ENCODE assay signal across 10 cellular contexts in genomic region chr5:66742083-66742895, GRCh38.
DNase-seq lines count a peak whose midpoint lies in the region; ATAC-seq and TF ChIP-seq lines count a peak whose summit lies in the region.
"Had no signal": no experiment of that assay in that cellular context is flagged by ENCODE, and none has a peak within 500 bp of the region (broad histone marks: within the 10 kb centered on the region; RNA-seq: fewer than 3 reads in every experiment).

No MANE protein-coding gene starts in this region.

- peaks cover 14% of the 10 kb centered on the region for H3K4me1 Mint-ChIP-seq in activated CD4-positive, alpha-beta T cell treated with anti-CD3 and anti-CD28 coated beads for 36 hours
- peaks cover 0 to 9% (median 2%) of the 10 kb centered on the region in 3 donors for H3K4me1 Mint-ChIP-seq in T-cell

- intact Hi-C loops in activated CD4-positive, alpha-beta T cell treated with anti-CD3 and anti-CD28 coated beads for 36 hours (cut with DNase I, micrococcal nuclease) = no loop called here
- intact Hi-C loops in left cardiac atrium (cut with DNase I) = loop anchor here in 1 of 2 donors (5.0 kb wide), 1 partner anchor 145 kb away; the partner anchor contains the start of gene MAST4

- H3K4me3 Mint-ChIP-seq in activated CD4-positive, alpha-beta T cell treated with anti-CD3 and anti-CD28 coated beads for 36 hours = no peak overlapping the region
- no peak overlapping the region for H3K4me3 Mint-ChIP-seq in T-cell

- CTCF ChIA-PET in activated CD4-positive, alpha-beta T cell treated with anti-CD3 and anti-CD28 coated beads for 36 hours (lab: Charles Lee) = interaction anchor here (1.1 to 2.3 kb wide), 3 partner anchors 35 to 436 kb away, joined by 3 to 7 read pairs (median 3); no protein-coding TSS in a partner anchor
- CTCF ChIA-PET in T-cell (lab: Charles Lee) = no interaction called here

- no peaks in the 10 kb centered on the region for H3K36me3 Mint-ChIP-seq in activated CD4-positive, alpha-beta T cell treated with anti-CD3 and anti-CD28 coated beads for 36 hours (ENCODE audit: low read depth)
- no peaks in the 10 kb centered on the region for H3K36me3 Mint-ChIP-seq in T-cell
- H3K36me3 Mint-ChIP-seq: activated naive CD4-positive, alpha-beta T cell treated with anti-CD3 and anti-CD28 coated beads, Interleukin-2, amount 50 U/mL, for 72 hours had no signal

- no peak overlapping the region for H3K27ac Mint-ChIP-seq in activated CD4-positive, alpha-beta T cell treated with anti-CD3 and anti-CD28 coated beads for 36 hours
- H3K27ac Mint-ChIP-seq in T-cell = no peak overlapping the region
- H3K27ac Mint-ChIP-seq: activated naive CD4-positive, alpha-beta T cell treated with anti-CD3 and anti-CD28 coated beads, Interleukin-2, amount 50 U/mL, for 72 hours had no signal

- POLR2A ChIA-PET in activated CD4-positive, alpha-beta T cell treated with anti-CD3 and anti-CD28 coated beads for 36 hours (lab: Charles Lee) = no interaction called here
- POLR2A ChIA-PET in T-cell (lab: Charles Lee) = no interaction called here

- DNase-seq in activated CD4-positive, alpha-beta T cell treated with anti-CD3 and anti-CD28 coated beads for 36 hours = peak; percentile 33
- DNase-seq in activated CD4-positive, alpha-beta T cell treated with anti-CD3 and anti-CD28 coated beads for 1 hour = no peak
- DNase-seq in left cardiac atrium (peak; percentile 48), NCI-H2029 (lab: John Stamatoyannopoulos, UW) (no peak), foreskin melanocyte (no peak), T-cell (no peak)

- H3K27me3 Mint-ChIP-seq in activated CD4-positive, alpha-beta T cell treated with anti-CD3 and anti-CD28 coated beads for 36 hours = peaks cover 12% of the 10 kb centered on the region
- peaks cover 10 to 29% of the 10 kb centered on the region in 2 donors for H3K27me3 Mint-ChIP-seq in T-cell

- ATAC-seq in activated CD4-positive, alpha-beta T cell treated with anti-CD3 and anti-CD28 coated beads for 36 hours = no peak
- ATAC-seq in SK-N-SH treated with all-trans-retinoic acid at 6 μM for 48 hours (peak; percentile 60), left cardiac atrium (peak; percentile 39 to 64), T-cell (replicated peaks in 1 of 4) (no peak)
- ATAC-seq: activated naive CD4-positive, alpha-beta T cell treated with anti-CD3 and anti-CD28 coated beads, Interleukin-2, amount 50 U/mL, for 72 hours had no signal

- H3K9me3 Mint-ChIP-seq in activated CD4-positive, alpha-beta T cell treated with anti-CD3 and anti-CD28 coated beads for 36 hours (ENCODE audit: low read depth) = no peaks in the 10 kb centered on the region
- H3K9me3 Mint-ChIP-seq in T-cell = no peaks in the 10 kb centered on the region
- H3K9me3 Mint-ChIP-seq: activated naive CD4-positive, alpha-beta T cell treated with anti-CD3 and anti-CD28 coated beads, Interleukin-2, amount 50 U/mL, for 72 hours had no signal

- H3K27ac ChIP-seq in temporal lobe (ENCODE audit: low read depth, low read length) = peak overlapping the region; percentile 17
- H3K27ac ChIP-seq: SJCRH30 had no signal

TF ChIP-seq in SK-N-SH treated with all-trans-retinoic acid at 6 μM for 48 hours, 23 proteins besides CTCF, POLR2A, EP300 and RAD21:
- TF ChIP-seq ESRRG (CRISPR knock-in tag; IDR thresholded peaks at IDR 0.05) (no peak), RARB (CRISPR knock-in tag; IDR thresholded peaks at IDR 0.05) (no peak), CSRNP3 (CRISPR knock-in tag; IDR thresholded peaks at IDR 0.05) (no peak), ISL1 (CRISPR knock-in tag; IDR thresholded peaks at IDR 0.05) (no peak), CREB5 (CRISPR knock-in tag; IDR thresholded peaks at IDR 0.05; ENCODE audit: low read depth) (no peak), CSDC2 (CRISPR knock-in tag; IDR thresholded peaks at IDR 0.05) (no peak), ZNF565 (CRISPR knock-in tag; conservative IDR thresholded peaks at IDR 0.05; ENCODE audit: low read depth) (no peak), ZNF8 (CRISPR knock-in tag; IDR thresholded peaks at IDR 0.05) (no peak), PATZ1 (CRISPR knock-in tag; IDR thresholded peaks at IDR 0.05; ENCODE audit: borderline replicate concordance) (no peak), POU6F1 (CRISPR knock-in tag; IDR thresholded peaks at IDR 0.05; ENCODE audit: borderline replicate concordance, low read depth) (no peak), BACH2 (CRISPR knock-in tag; IDR thresholded peaks at IDR 0.05; ENCODE audit: borderline replicate concordance) (no peak), SNAI2 (CRISPR knock-in tag; IDR thresholded peaks at IDR 0.05) (no peak), GLIS3 (CRISPR knock-in tag; IDR thresholded peaks at IDR 0.05) (no peak), ZC3H10 (CRISPR knock-in tag; IDR thresholded peaks at IDR 0.05) (no peak)

Comparison
In these comparisons a context has a peak if more than half of its experiments do, and no peak if none do; other contexts are left out.
1. DNase-seq: peak in activated CD4-positive, alpha-beta T cell treated with anti-CD3 and anti-CD28 coated beads for 36 hours (single experiment) and left cardiac atrium (single experiment); none in activated CD4-positive, alpha-beta T cell treated with anti-CD3 and anti-CD28 coated beads for 1 hour (single experiment), NCI-H2029 (single experiment), foreskin melanocyte (single experiment) and T-cell (0 of 34).
2. ATAC-seq: peak in SK-N-SH treated with all-trans-retinoic acid at 6 μM for 48 hours (single experiment) and left cardiac atrium (2 of 2); none in activated CD4-positive, alpha-beta T cell treated with anti-CD3 and anti-CD28 coated beads for 36 hours (single experiment) and T-cell (0 of 4).